ENCODE assay signal across 8 cellular contexts in genomic region chr17:36148559-36149295, GRCh38. TPM values are rescaled to one million over a fixed set of nuclear protein-coding genes. Genes with fewer than 3 reads are reported as not detected.
DNase-seq lines count a peak whose midpoint lies in the region; ATAC-seq and TF ChIP-seq lines count a peak whose summit lies in the region.

No MANE protein-coding gene starts in this region.

- peak; percentile 97 for ATAC-seq in activated CD8-positive, alpha-beta T cell treated with anti-CD3 and anti-CD28 coated beads for 36 hours

- H3K36me3 Mint-ChIP-seq in activated CD8-positive, alpha-beta T cell treated with anti-CD3 and anti-CD28 coated beads for 36 hours (ENCODE audit: low read depth), result no peaks in the 10 kb centered on the region

- TF ChIP-seq CTCF in activated CD8-positive, alpha-beta T cell treated with anti-CD3 and anti-CD28 coated beads for 36 hours (IDR thresholded peaks at IDR 0.05), result peak; percentile 100

- intact Hi-C loops in activated CD8-positive, alpha-beta T cell treated with anti-CD3 and anti-CD28 coated beads for 36 hours (cut with micrococcal nuclease), result loop anchor here (2.0 kb wide), 1 partner anchor 180 kb away; no protein-coding TSS in a partner anchor

- CTCF ChIA-PET in HEK293T (lab: Yijun Ruan, JAX), result interaction anchor here (0.6 to 2.5 kb wide), 36 partner anchors 13 to 1730 kb away, joined by 3 to 25 read pairs (median 4); partner anchors contain the start of genes CCL15, CCL16 and RDM1
- CTCF ChIA-PET in activated CD8-positive, alpha-beta T cell treated with anti-CD3 and anti-CD28 coated beads for 36 hours (lab: Charles Lee), result interaction anchor here (0.7 to 7.8 kb wide), 49 partner anchors 10 to 337 kb away, joined by 3 to 299 read pairs (median 5); partner anchors contain the start of genes CCL16, CCL23 and CCL4

- DNase-seq in DMS79 (lab: John Stamatoyannopoulos, UW), result peak; percentile 23
- peak; percentile 88 for DNase-seq in HEK293T (ENCODE audit: extremely low spot score)
- peak; percentile 7 to 65 for DNase-seq in NCI-H526 (lab: John Stamatoyannopoulos, UW)
- peak; percentile 76 for DNase-seq in activated CD8-positive, alpha-beta T cell treated with anti-CD3 and anti-CD28 coated beads for 36 hours
- peak; percentile 89 for DNase-seq in ecto neural progenitor cell (ENCODE audit: low spot score)
- peak; percentile 66 for DNase-seq in medulla oblongata (ENCODE audit: extremely low spot score)
- DNase-seq in stimulated activated CD8-positive, alpha-beta memory T cell treated with anti-CD3 and anti-CD28 coated beads, Interleukin-15, amount 100 ng/mL, for 24 hours (ENCODE audit: low read depth), result peak; percentile 27
- DNase-seq in NCI-H187 treated with DMSO at 0.1 percent for 48 hours (lab: John Stamatoyannopoulos, UW), result no peak

- POLR2A ChIA-PET in HEK293T (lab: Yijun Ruan, JAX), result interaction anchor here (1.5 kb wide), 1 partner anchor 338 kb away, joined by 7 read pairs; the partner anchor contains the start of gene ZNHIT3
- POLR2A ChIA-PET in activated CD8-positive, alpha-beta T cell treated with anti-CD3 and anti-CD28 coated beads for 36 hours (lab: Charles Lee), result interaction anchor here (0.8 to 1.8 kb wide), 6 partner anchors 30 to 172 kb away, joined by 3 to 12 read pairs (median 4); partner anchors contain the start of gene CCL3

- H3K9me3 Mint-ChIP-seq in activated CD8-positive, alpha-beta T cell treated with anti-CD3 and anti-CD28 coated beads for 36 hours, result no peaks in the 10 kb centered on the region

- H3K27me3 Mint-ChIP-seq in activated CD8-positive, alpha-beta T cell treated with anti-CD3 and anti-CD28 coated beads for 36 hours, result peaks cover 10% of the 10 kb centered on the region

- H3K27ac Mint-ChIP-seq in activated CD8-positive, alpha-beta T cell treated with anti-CD3 and anti-CD28 coated beads for 36 hours, result no peak overlapping the region

- peak overlapping the region; percentile 35 for H3K4me3 Mint-ChIP-seq in activated CD8-positive, alpha-beta T cell treated with anti-CD3 and anti-CD28 coated beads for 36 hours

- peaks cover 37% of the 10 kb centered on the region for H3K4me1 Mint-ChIP-seq in activated CD8-positive, alpha-beta T cell treated with anti-CD3 and anti-CD28 coated beads for 36 hours (ENCODE audit: low read depth)

TF ChIP-seq in HEK293T, 16 proteins besides CTCF, POLR2A, EP300 and RAD21:
- TF ChIP-seq ELF4 (IDR thresholded peaks at IDR 0.05) (no peak), SUZ12 (IDR thresholded peaks at IDR 0.05) (no peak), SP1 (IDR thresholded peaks at IDR 0.05) (no peak), BHLHE40 (IDR thresholded peaks at IDR 0.05; ENCODE audit: borderline replicate concordance) (no peak), LEF1 (IDR thresholded peaks at IDR 0.05; ENCODE audit: borderline replicate concordance) (no peak), HDGF (IDR thresholded peaks at IDR 0.05; ENCODE audit: borderline replicate concordance) (no peak), NFRKB (IDR thresholded peaks at IDR 0.05) (no peak), TARDBP (IDR thresholded peaks at IDR 0.05) (peak; percentile 59; the same call in 1 of the 2 replicates), ZNF384 (IDR thresholded peaks at IDR 0.05) (peak; percentile 71), PKNOX1 (IDR thresholded peaks at IDR 0.05) (peak; percentile 85), L3MBTL2 (conservative IDR thresholded peaks at IDR 0.05) (no peak), CTBP1 (IDR thresholded peaks at IDR 0.05; ENCODE audit: borderline replicate concordance) (0 out of 2 replicates have a peak, but pooled peaks have one; percentile 47), FOXA1 (IDR thresholded peaks at IDR 0.05) (no peak), FOXM1 (IDR thresholded peaks at IDR 0.05; ENCODE audit: borderline replicate concordance) (peak; percentile 53; the same call in 1 of the 2 replicates), ARNT (IDR thresholded peaks at IDR 0.05) (no peak), FOXK2 (IDR thresholded peaks at IDR 0.05) (no peak)

RNA-seq across cellular contexts. Expression of gene TBC1D3B, which starts 27.7 kb away (rescaled TPM):
- total RNA-seq in activated CD8-positive, alpha-beta T cell treated with anti-CD3 and anti-CD28 coated beads for 36 hours, result 1 to 10 TPM; 6.6 to 9.0 TPM

RNA-seq across cellular contexts. Expression of gene CCL4, which starts 45.1 kb away (rescaled TPM):
- 100 to 1,000 TPM; 287 to 290 TPM for total RNA-seq in activated CD8-positive, alpha-beta T cell treated with anti-CD3 and anti-CD28 coated beads for 36 hours

RNA-seq across cellular contexts. Expression of gene CCL3L1, which starts 47.8 kb away (rescaled TPM):
- total RNA-seq in activated CD8-positive, alpha-beta T cell treated with anti-CD3 and anti-CD28 coated beads for 36 hours, result 10 to 100 TPM; 33.8 to 35.1 TPM

RNA-seq across cellular contexts. Expression of gene CCL3, which starts 58.8 kb away (rescaled TPM):
- total RNA-seq in activated CD8-positive, alpha-beta T cell treated with anti-CD3 and anti-CD28 coated beads for 36 hours, result 100 to 1,000 TPM; 230 to 253 TPM
